In genomic region chr13:75319244-75319643, GRCh38 we compare ENCODE assay signal across 14 cellular contexts.
DNase-seq lines count a peak whose midpoint lies in the region.
"Had no signal": no experiment of that assay in that cellular context is flagged by ENCODE, and none has a peak within 500 bp of the region (broad histone marks: within the 10 kb centered on the region; RNA-seq: fewer than 3 reads in every experiment).

No MANE protein-coding gene starts in this region.

- no peak overlapping the region for H2BK12ac ChIP-seq in mesenchymal stem cell (ENCODE audit: low read length in 2 of 2)

- H3K4me3 ChIP-seq in CD4-positive, alpha-beta memory T cell (ENCODE audit: low read length in 2 of 2) = no peak overlapping the region
- H3K4me3 ChIP-seq in mesenchymal stem cell (ENCODE audit: insufficient read depth in 1 of 2, low read depth in 1 of 2, low read length in 2 of 2) = no peak overlapping the region
- H3K4me3 ChIP-seq: colonic mucosa, right lobe of liver had no signal

- no peak overlapping the region for H3K14ac ChIP-seq in mesenchymal stem cell (ENCODE audit: low read length in 2 of 2)

- no peaks in the 10 kb centered on the region for H3K9me3 ChIP-seq in CD4-positive, alpha-beta memory T cell (ENCODE audit: control insufficient read depth in 1 of 2, low read length in 2 of 2)
- no peaks in the 10 kb centered on the region for H3K9me3 ChIP-seq in mesenchymal stem cell (ENCODE audit: control insufficient read depth, low read length)
- H3K9me3 ChIP-seq: Caco-2, colonic mucosa, right lobe of liver had no signal

- no peak overlapping the region for H3K23ac ChIP-seq in mesenchymal stem cell (ENCODE audit: low read length in 2 of 2)

- no peak overlapping the region for H3K18ac ChIP-seq in mesenchymal stem cell (ENCODE audit: low read depth in 1 of 2, low read length in 2 of 2)

- intact Hi-C loops in CD4-positive, alpha-beta memory T cell (cut with micrococcal nuclease) = loop anchor here (2.0 kb wide), 1 partner anchor 40 kb away; no protein-coding TSS in a partner anchor

- no peaks in the 10 kb centered on the region for H3K27me3 Mint-ChIP-seq in CD4-positive, alpha-beta memory T cell
- H3K27me3 Mint-ChIP-seq in activated naive CD8-positive, alpha-beta T cell treated with anti-CD3 and anti-CD28 coated beads for 36 hours = no peaks in the 10 kb centered on the region
- H3K27me3 Mint-ChIP-seq: naive B cell had no signal

- peak overlapping the region in 5 of 7 donors; percentile 21 to 55 (median 43) for H3K27ac Mint-ChIP-seq in CD4-positive, alpha-beta memory T cell
- H3K27ac Mint-ChIP-seq in activated naive CD8-positive, alpha-beta T cell treated with anti-CD3 and anti-CD28 coated beads for 36 hours = peak overlapping the region; percentile 90
- H3K27ac Mint-ChIP-seq: naive B cell had no signal

- no peaks in the 10 kb centered on the region for H3K36me3 ChIP-seq in CD4-positive, alpha-beta memory T cell (ENCODE audit: insufficient read depth, low read length)
- peaks cover 0 to 8% of the 10 kb centered on the region in 2 experiments for H3K36me3 ChIP-seq in mesenchymal stem cell (ENCODE audit: control insufficient read depth in 1 of 2, insufficient read depth in 2 of 2, low read depth in 1 of 2, low read length in 2 of 2)
- H3K36me3 ChIP-seq: colonic mucosa, right lobe of liver had no signal

- peak overlapping the region in 2 of 8 donors; percentile 5 to 45 for H3K4me3 Mint-ChIP-seq in CD4-positive, alpha-beta memory T cell
- peak overlapping the region; percentile 11 for H3K4me3 Mint-ChIP-seq in activated naive CD8-positive, alpha-beta T cell treated with anti-CD3 and anti-CD28 coated beads for 36 hours
- H3K4me3 Mint-ChIP-seq: naive B cell had no signal

- no peak overlapping the region for H4K91ac ChIP-seq in mesenchymal stem cell (ENCODE audit: low read length)

- no peak overlapping the region for H2BK5ac ChIP-seq in mesenchymal stem cell (ENCODE audit: low read depth, low read length, poor library complexity, severe bottlenecking)

- peaks cover 72% of the 10 kb centered on the region for H3K4me1 ChIP-seq in CD4-positive, alpha-beta memory T cell (ENCODE audit: insufficient read depth, low read length)
- no peaks in the 10 kb centered on the region for H3K4me1 ChIP-seq in mesenchymal stem cell (ENCODE audit: control insufficient read depth, insufficient read depth, low read depth, low read length)
- H3K4me1 ChIP-seq: colonic mucosa, right lobe of liver had no signal

- H3K9ac ChIP-seq in mesenchymal stem cell (ENCODE audit: low read length) = no peak overlapping the region

- H2BK120ac ChIP-seq in mesenchymal stem cell (ENCODE audit: low read depth, low read length) = no peak overlapping the region

- no peaks in the 10 kb centered on the region for H3K27me3 ChIP-seq in CD4-positive, alpha-beta memory T cell (ENCODE audit: insufficient read depth, low read length)
- H3K27me3 ChIP-seq in mesenchymal stem cell (ENCODE audit: control insufficient read depth in 1 of 2, insufficient read depth in 1 of 2, low read length in 2 of 2) = no peaks in the 10 kb centered on the region
- H3K27me3 ChIP-seq: colonic mucosa, right lobe of liver had no signal

- peaks cover 32 to 68% (median 48%) of the 10 kb centered on the region in 4 donors for H3K4me1 Mint-ChIP-seq in CD4-positive, alpha-beta memory T cell
- peaks cover 62% of the 10 kb centered on the region for H3K4me1 Mint-ChIP-seq in activated naive CD8-positive, alpha-beta T cell treated with anti-CD3 and anti-CD28 coated beads for 36 hours

- no peak overlapping the region for H3K4me2 ChIP-seq in mesenchymal stem cell (ENCODE audit: low read length, poor library complexity, severe bottlenecking)

- 73% methylated on average over 4 of the region's 4 CpGs for WGBS in mesenchymal stem cell

- H4K8ac ChIP-seq in mesenchymal stem cell (ENCODE audit: low read length) = no peak overlapping the region

- CTCF ChIA-PET in CD4-positive, alpha-beta memory T cell (lab: Charles Lee; ENCODE audit: partially characterized antibody) = interaction anchor here (1.6 kb wide), 1 partner anchor 16 kb away, joined by 6 read pairs; no protein-coding TSS in a partner anchor

- peaks cover 0 to 2% (median 0%) of the 10 kb centered on the region in 8 donors for H3K9me3 Mint-ChIP-seq in CD4-positive, alpha-beta memory T cell
- H3K9me3 Mint-ChIP-seq in activated naive CD8-positive, alpha-beta T cell treated with anti-CD3 and anti-CD28 coated beads for 36 hours = no peaks in the 10 kb centered on the region
- H3K9me3 Mint-ChIP-seq: naive B cell had no signal

- H2AK5ac ChIP-seq in mesenchymal stem cell (ENCODE audit: low read length, severe bottlenecking) = no peak overlapping the region

- no peaks in the 10 kb centered on the region for H3K79me1 ChIP-seq in mesenchymal stem cell (replicated peaks; ENCODE audit: low read length, poor library complexity, severe bottlenecking)

- no peak overlapping the region for H2BK15ac ChIP-seq in mesenchymal stem cell (ENCODE audit: low read depth, poor library complexity, severe bottlenecking)

- DNase-seq in CD4-positive, alpha-beta memory T cell = no peak
- peak; percentile 8 for DNase-seq in HT-29 (ENCODE audit: low spot score)
- DNase-seq in activated naive CD8-positive, alpha-beta T cell treated with anti-CD3 and anti-CD28 coated beads for 36 hours = no peak
- DNase-seq in mesenchymal stem cell = peak; percentile 38
- no peak for DNase-seq in SIG-M5 (lab: John Stamatoyannopoulos, UW)
- no peak for DNase-seq in stimulated activated CD4-positive, alpha-beta T cell treated with anti-CD3 and anti-CD28 coated beads, Interleukin-2, amount 100 ng/mL, for 48 hours
- no peak for DNase-seq in NCI-H345 treated with DMSO at 0.1 percent for 48 hours (lab: John Stamatoyannopoulos, UW; ENCODE audit: unreplicated experiment)
- DNase-seq: activated naive CD4-positive, alpha-beta T cell treated with Interleukin-2 at 50 U/mL for 16 hours; Caco-2; colonic mucosa; naive B cell; NCI-H1417 treated with DMSO at 0.1 percent for 48 hours; NCI-H748 treated with DMSO at 0.1 percent for 48 hours; right lobe of liver had no signal

- POLR2A ChIA-PET in CD4-positive, alpha-beta memory T cell (lab: Charles Lee; ENCODE audit: partially characterized antibody) = interaction anchor here (10.5 kb wide), 1 partner anchor 6 kb away, joined by 129 read pairs; no protein-coding TSS in a partner anchor

- peaks cover 0 to 5% of the 10 kb centered on the region in 2 donors for H3K36me3 Mint-ChIP-seq in CD4-positive, alpha-beta memory T cell
- peaks cover 28% of the 10 kb centered on the region for H3K36me3 Mint-ChIP-seq in activated naive CD8-positive, alpha-beta T cell treated with anti-CD3 and anti-CD28 coated beads for 36 hours
- H3K36me3 Mint-ChIP-seq: naive B cell had no signal

- H2AFZ ChIP-seq in mesenchymal stem cell (ENCODE audit: low read depth, low read length) = no peak overlapping the region

- no peak overlapping the region for H3K27ac ChIP-seq in CD4-positive, alpha-beta memory T cell (ENCODE audit: low read depth, low read length)
- no peak overlapping the region for H3K27ac ChIP-seq in mesenchymal stem cell (ENCODE audit: low read length, poor library complexity, severe bottlenecking)
- H3K27ac ChIP-seq: colonic mucosa, right lobe of liver had no signal

- no peak overlapping the region for H3K4ac ChIP-seq in mesenchymal stem cell (ENCODE audit: low read depth in 1 of 2, low read length in 2 of 2)

Comparison
In these comparisons a context has a peak if more than half of its experiments do, and no peak if none do; other contexts are left out.
1. DNase-seq: peak in HT-29 (single experiment) and mesenchymal stem cell (single experiment); none in CD4-positive, alpha-beta memory T cell (0 of 5), activated naive CD8-positive, alpha-beta T cell treated with anti-CD3 and anti-CD28 coated beads for 36 hours (single experiment), SIG-M5 (single experiment), stimulated activated CD4-positive, alpha-beta T cell treated with anti-CD3 and anti-CD28 coated beads, Interleukin-2, amount 100 ng/mL, for 48 hours (0 of 2) and NCI-H345 treated with DMSO at 0.1 percent for 48 hours (single experiment).